Comparison of ENCODE assay signal across 8 cellular contexts in genomic region chr7:157339777-157340677, GRCh38. TPM values are rescaled to one million over a fixed set of nuclear protein-coding genes. Genes with fewer than 3 reads are reported as not detected.
DNase-seq lines count a peak whose midpoint lies in the region; ATAC-seq, FAIRE-seq and TF ChIP-seq lines count a peak whose summit lies in the region.

No MANE protein-coding gene starts in this region.

- peak overlapping the region; percentile 48 for H3K27ac Mint-ChIP-seq in WTC11

- ATAC-seq in WTC11 (no peak), HG03521 (IDR thresholded peaks at IDR 0.05; ENCODE audit: unreplicated experiment) (no peak)

- H3K27me3 ChIP-seq in BJ (ENCODE audit: control insufficient read depth, insufficient read depth, low read length), result no peaks in the 10 kb centered on the region

- H3K4me3 Mint-ChIP-seq in WTC11, result peak overlapping the region; percentile 87

- H3K9me3 Mint-ChIP-seq in WTC11, result no peaks in the 10 kb centered on the region

- H3K36me3 Mint-ChIP-seq in WTC11, result peaks cover 42% of the 10 kb centered on the region

- POLR2A ChIA-PET in BJ (lab: Charles Lee) (no interaction called here), WTC11 (lab: Charles Lee) (interaction anchor here (0.6 to 1.2 kb wide), 2 partner anchors 32 to 43 kb away, joined by 4 to 8 read pairs; no protein-coding TSS in a partner anchor)

- H3K4me3 ChIP-seq in BJ (ENCODE audit: low read depth, low read length), result no peak overlapping the region
- no peak overlapping the region for H3K4me3 ChIP-seq in cardiac fibroblast (replicated peaks in 1 of 2; ENCODE audit: low read depth in 2 of 2, low read length in 2 of 2)

- TF ChIP-seq CTCF in BJ (IDR thresholded peaks at IDR 0.05; ENCODE audit: insufficient read depth, low read depth, low read length) (peak; percentile 90), WTC11 (IDR thresholded peaks at IDR 0.05) (peak; percentile 72), cardiac fibroblast (IDR thresholded peaks at IDR 0.05; ENCODE audit: low read depth, low read length) (peak; percentile 92)

- FAIRE-seq in GM19239 (lab: Jason Lieb, UNC) (peak; percentile 92), islet of Langerhans (lab: Jason Lieb, UNC) (peak; percentile 97)

- DNase-seq in BJ (ENCODE audit: low read depth), result no peak
- DNase-seq in GM19239 (ENCODE audit: insufficient read length, low spot score), result peak; percentile 39
- DNase-seq in NCI-H1092 (lab: John Stamatoyannopoulos, UW), result peak; percentile 32
- peak; percentile 68 for DNase-seq in WTC11 (ENCODE audit: low spot score)
- DNase-seq in cardiac fibroblast (ENCODE audit: low read depth in 2 of 2), result peak; percentile 79 to 82
- DNase-seq in stimulated activated CD4-positive, alpha-beta T cell treated with anti-CD3 and anti-CD28 coated beads, Interleukin-1b, Interleukin-23, amount 100 ng/mL, for 48 hours, result peak; percentile 65

- CTCF ChIA-PET in BJ (lab: Yijun Ruan, JAX) (interaction anchor here (0.7 to 3.0 kb wide), 13 partner anchors 9 to 370 kb away, joined by 3 to 20 read pairs (median 4); no protein-coding TSS in a partner anchor), WTC11 (lab: Charles Lee) (interaction anchor here (1.0 to 2.7 kb wide), 20 partner anchors 9 to 366 kb away, joined by 3 to 11 read pairs (median 4); no protein-coding TSS in a partner anchor)

- H3K36me3 ChIP-seq in BJ (ENCODE audit: control insufficient read depth, insufficient read depth, low read length), result no peaks in the 10 kb centered on the region

- H3K4me1 Mint-ChIP-seq in WTC11, result peaks cover 63% of the 10 kb centered on the region

- no peaks in the 10 kb centered on the region; the same call in 1 of the 2 replicates for H3K27me3 Mint-ChIP-seq in WTC11 (ENCODE audit: low read depth)

TF ChIP-seq in WTC11, 78 proteins besides CTCF, POLR2A, EP300 and RAD21:
- TF ChIP-seq RELA (CRISPR knock-in tag; IDR thresholded peaks at IDR 0.05; ENCODE audit: borderline replicate concordance) (no peak), ZNF416 (CRISPR knock-in tag; IDR thresholded peaks at IDR 0.05) (no peak), EMX1 (CRISPR knock-in tag; IDR thresholded peaks at IDR 0.05) (no peak), ZBTB43 (CRISPR knock-in tag; IDR thresholded peaks at IDR 0.05) (no peak), ETV6 (CRISPR knock-in tag; IDR thresholded peaks at IDR 0.05) (no peak), FOXK1 (CRISPR knock-in tag; IDR thresholded peaks at IDR 0.05) (no peak), ZNF219 (CRISPR knock-in tag; IDR thresholded peaks at IDR 0.05; ENCODE audit: borderline replicate concordance) (no peak), CREB1 (CRISPR knock-in tag; IDR thresholded peaks at IDR 0.05) (no peak), ZNF317 (CRISPR knock-in tag; IDR thresholded peaks at IDR 0.05; ENCODE audit: borderline replicate concordance, low read depth) (no peak), GRHL2 (CRISPR knock-in tag; IDR thresholded peaks at IDR 0.05; ENCODE audit: insufficient replicate concordance, severe bottlenecking) (no peak), NFYB (CRISPR knock-in tag; conservative IDR thresholded peaks at IDR 0.05; ENCODE audit: low read depth) (no peak), USF2 (CRISPR knock-in tag; IDR thresholded peaks at IDR 0.05) (no peak), PRRX2 (CRISPR knock-in tag; IDR thresholded peaks at IDR 0.05) (no peak), ZNF423 (CRISPR knock-in tag; IDR thresholded peaks at IDR 0.05) (no peak), SP1 (CRISPR knock-in tag; conservative IDR thresholded peaks at IDR 0.05) (no peak), OVOL2 (CRISPR knock-in tag; IDR thresholded peaks at IDR 0.05; ENCODE audit: borderline replicate concordance) (no peak)
- TF ChIP-seq, protein P1, sequence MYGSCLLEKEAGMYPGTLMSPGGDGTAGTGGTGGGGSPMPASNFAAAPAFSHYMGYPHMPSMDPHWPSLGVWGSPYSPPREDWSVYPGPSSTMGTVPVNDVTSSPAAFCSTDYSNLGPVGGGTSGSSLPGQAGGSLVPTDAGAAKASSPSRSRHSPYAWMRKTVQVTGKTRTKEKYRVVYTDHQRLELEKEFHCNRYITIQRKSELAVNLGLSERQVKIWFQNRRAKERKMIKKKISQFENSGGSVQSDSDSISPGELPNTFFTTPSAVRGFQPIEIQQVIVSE (CRISPR knock-in tag; IDR thresholded peaks at IDR 0.05; ENCODE audit: borderline replicate concordance), result no peak
- TF ChIP-seq, protein P2, sequence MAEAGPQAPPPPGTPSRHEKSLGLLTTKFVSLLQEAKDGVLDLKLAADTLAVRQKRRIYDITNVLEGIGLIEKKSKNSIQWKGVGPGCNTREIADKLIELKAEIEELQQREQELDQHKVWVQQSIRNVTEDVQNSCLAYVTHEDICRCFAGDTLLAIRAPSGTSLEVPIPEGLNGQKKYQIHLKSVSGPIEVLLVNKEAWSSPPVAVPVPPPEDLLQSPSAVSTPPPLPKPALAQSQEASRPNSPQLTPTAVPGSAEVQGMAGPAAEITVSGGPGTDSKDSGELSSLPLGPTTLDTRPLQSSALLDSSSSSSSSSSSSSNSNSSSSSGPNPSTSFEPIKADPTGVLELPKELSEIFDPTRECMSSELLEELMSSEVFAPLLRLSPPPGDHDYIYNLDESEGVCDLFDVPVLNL (CRISPR knock-in tag; IDR thresholded peaks at IDR 0.05; ENCODE audit: borderline replicate concordance, low read depth), result no peak

RNA-seq across cellular contexts. Expression of gene DNAJB6, which starts 3.2 kb away (rescaled TPM):
- 105 and 126 TPM in 2 replicates for polyA plus RNA-seq in BJ (2011; rRNA removed)
- polyA minus RNA-seq in BJ (2011; rRNA and poly(A)+ RNA removed), result 31.2 and 36.2 TPM in 2 replicates
- total RNA-seq in WTC11 (2021), result 264 to 288 TPM (median 268 TPM) in 3 replicates
